In the genomic region with DNA sequence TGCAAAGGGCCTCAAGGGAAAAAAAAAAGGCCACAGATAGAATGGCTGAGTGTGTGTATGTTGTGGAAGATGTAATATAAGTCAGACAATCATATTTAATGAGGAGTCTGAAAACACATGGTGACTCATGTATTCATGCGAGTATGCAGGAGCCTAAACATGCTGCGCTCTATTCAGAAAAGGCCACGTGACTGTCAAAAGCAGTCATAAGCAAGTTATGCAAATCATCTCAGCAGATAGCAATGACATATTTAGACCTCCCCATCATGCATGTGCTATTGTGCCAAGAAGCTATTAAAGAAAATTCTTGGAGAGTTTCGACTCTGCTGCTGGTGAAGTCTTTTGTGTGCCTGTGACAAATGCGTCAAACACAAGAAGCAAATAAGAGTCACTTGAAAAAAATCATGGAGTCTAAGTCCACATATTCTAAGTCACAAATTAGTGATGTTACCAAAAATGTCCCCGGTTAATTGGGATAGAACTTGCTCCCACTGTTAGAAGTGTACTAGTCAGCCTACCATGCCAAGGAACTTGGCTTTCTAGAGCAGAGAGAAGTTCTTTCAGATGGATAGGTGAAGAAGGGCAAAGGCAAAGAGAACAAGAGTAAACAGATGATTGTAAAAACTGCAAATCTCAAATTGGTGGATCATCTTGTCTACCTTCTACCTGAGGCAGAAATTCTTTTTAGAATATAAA, we compare ENCODE assay signal across 13 cellular contexts. TPM values are rescaled to one million over a fixed set of nuclear protein-coding genes. Genes with fewer than 3 reads are reported as not detected.
A peak's percentile ranks its signal among the peaks of the same experiment; 100 is the strongest.
DNase-seq lines count a peak whose midpoint lies in the region; ATAC-seq and TF ChIP-seq lines count a peak whose summit lies in the region.
"Had no signal": no experiment of that assay in that cellular context is flagged by ENCODE, and none has a peak within 500 bp of the region (broad histone marks: within the 10 kb centered on the region; RNA-seq: fewer than 3 reads in every experiment).

No MANE protein-coding gene starts in this region.

- intact Hi-C loops in IMR-90 (cut with micrococcal nuclease) = loop anchor here (5.0 to 10.0 kb wide), 2 partner anchors 101 to 199 kb away; no protein-coding TSS in a partner anchor

- H2BK15ac ChIP-seq in IMR-90 (ENCODE audit: low read depth, low read length) = peak overlapping the region; percentile 56; the same call in 2 of the 3 replicates

- in situ Hi-C loops in IMR-90 (cut with MboI; ENCODE audit: low sequenced_read_pairs) = no loop called here
- in situ Hi-C loops in brain microvascular endothelial cell (cut with HindIII; ENCODE audit: low pct_ligation_motif_present, low sequenced_read_pairs) = no loop called here

- H3K27me3 Mint-ChIP-seq in mesothelial cell of epicardium (ENCODE audit: low read depth) = no peaks in the 10 kb centered on the region
- H3K27me3 Mint-ChIP-seq in activated T-cell treated with anti-CD3 and anti-CD28 coated beads, Interleukin-2, amount 50 U/mL, for 72 hours (ENCODE audit: low read depth) = peaks cover 23% of the 10 kb centered on the region

- POLR2A ChIA-PET in IMR-90 (lab: Charles Lee; ENCODE audit: unreplicated experiment) = no interaction called here

- no peak overlapping the region for H3K27ac Mint-ChIP-seq in mesothelial cell of epicardium
- H3K27ac Mint-ChIP-seq in activated T-cell treated with anti-CD3 and anti-CD28 coated beads, Interleukin-2, amount 50 U/mL, for 72 hours = no peak overlapping the region
- H3K27ac Mint-ChIP-seq: CD8-positive, alpha-beta memory T cell; dendritic cell treated with granulocyte-macrophage colony-stimulating factor and Interleukin-4, amounts not matched to agents 40 ng/mL and 50 ng/mL, for 4 days had no signal

- peak; percentile 87 for ATAC-seq in IMR-90 (ENCODE audit: low read depth)
- no peak for ATAC-seq in activated T-cell treated with anti-CD3 and anti-CD28 coated beads, Interleukin-2, amount 50 U/mL, for 72 hours (replicated peaks in 1 of 2)
- no peak for ATAC-seq in GM21367 (IDR thresholded peaks at IDR 0.05; ENCODE audit: unreplicated experiment)
- ATAC-seq in GM18498 (IDR thresholded peaks at IDR 0.05; ENCODE audit: unreplicated experiment) = no peak
- ATAC-seq: HCT116 had no signal

- no peaks in the 10 kb centered on the region for H3K9me2 ChIP-seq in hepatocyte (replicated peaks; ENCODE audit: insufficient read depth)

- peaks cover 4% of the 10 kb centered on the region for H3K36me3 Mint-ChIP-seq in mesothelial cell of epicardium
- no peaks in the 10 kb centered on the region for H3K36me3 Mint-ChIP-seq in activated T-cell treated with anti-CD3 and anti-CD28 coated beads, Interleukin-2, amount 50 U/mL, for 72 hours (ENCODE audit: insufficient read depth in 2 of 2)
- H3K36me3 Mint-ChIP-seq: CD8-positive, alpha-beta memory T cell had no signal

- H3K9ac ChIP-seq in IMR-90 (ENCODE audit: low read depth, low read length) = no peak overlapping the region

- no TSS peak for BruUV-seq in IMR-90 (replicated peaks; lab: Mats Ljungman, UMichigan)

- TF ChIP-seq POLR2A in IMR-90 (IDR thresholded peaks at IDR 0.05; ENCODE audit: low read depth, low read length) = no peak

- peak overlapping the region; percentile 37; the same call in 1 of the 2 replicates for H3K56ac ChIP-seq in IMR-90 (ENCODE audit: extremely low read depth, insufficient read depth, low read length)

- TF ChIP-seq CTCF in AG10803 (conservative IDR thresholded peaks at IDR 0.05; ENCODE audit: low read length) (no peak), IMR-90 (conservative IDR thresholded peaks at IDR 0.05; ENCODE audit: low read depth, low read length) (no peak), brain microvascular endothelial cell (IDR thresholded peaks at IDR 0.05; ENCODE audit: low read depth, low read length, missing control alignments) (no peak), hepatocyte (IDR thresholded peaks at IDR 0.05; ENCODE audit: poor library complexity) (no peak), mesothelial cell of epicardium (IDR thresholded peaks at IDR 0.05; ENCODE audit: unreplicated experiment) (no peak)

- WGBS in IMR-90 (ENCODE audit: extremely low coverage in 2 of 2, insufficient read length in 1 of 2), 2 experiments = no CpG with 5 or more reads among the region's 6 CpGs
- WGBS in hepatocyte (ENCODE audit: low lambda C conversion rate, missing lambda C conversion rate) = 89% methylated on average over 6 of the region's 6 CpGs

- H3K4me3 ChIP-seq in AG10803 (ENCODE audit: low read length) (no peak overlapping the region), IMR-90 (ENCODE audit: insufficient read depth, low read depth, low read length) (no peak overlapping the region), brain microvascular endothelial cell (ENCODE audit: low read depth, low read length) (no peak overlapping the region), hepatocyte (no peak overlapping the region)
- H3K4me3 ChIP-seq: SK-N-MC had no signal

- peak overlapping the region in 1 of 2 experiments; percentile 73; a peak in 3 of 4 replicates for H4K8ac ChIP-seq in IMR-90 (ENCODE audit: low read depth in 2 of 2, low read length in 2 of 2)

- H3K4me2 ChIP-seq in IMR-90 (ENCODE audit: low read depth, low read length) = peak overlapping the region; percentile 8; the same call in 1 of the 2 replicates
- peak overlapping the region; percentile 55 for H3K4me2 ChIP-seq in hepatocyte

- no peaks in the 10 kb centered on the region for H3K9me3 Mint-ChIP-seq in mesothelial cell of epicardium
- H3K9me3 Mint-ChIP-seq in activated T-cell treated with anti-CD3 and anti-CD28 coated beads, Interleukin-2, amount 50 U/mL, for 72 hours = no peaks in the 10 kb centered on the region
- H3K9me3 Mint-ChIP-seq: dendritic cell treated with granulocyte-macrophage colony-stimulating factor and Interleukin-4, amounts not matched to agents 40 ng/mL and 50 ng/mL, for 4 days had no signal

- H3K14ac ChIP-seq in IMR-90 (replicated peaks; ENCODE audit: low read depth, low read length) = peak overlapping the region; percentile 47; the same call in 1 of the 2 replicates

- no peak overlapping the region for H3K4me3 Mint-ChIP-seq in mesothelial cell of epicardium
- no peak overlapping the region for H3K4me3 Mint-ChIP-seq in activated T-cell treated with anti-CD3 and anti-CD28 coated beads, Interleukin-2, amount 50 U/mL, for 72 hours
- H3K4me3 Mint-ChIP-seq: CD8-positive, alpha-beta memory T cell; dendritic cell treated with granulocyte-macrophage colony-stimulating factor and Interleukin-4, amounts not matched to agents 40 ng/mL and 50 ng/mL, for 4 days had no signal

- H2AFZ ChIP-seq in IMR-90 (replicated peaks; ENCODE audit: low read length, poor library complexity) (no peak overlapping the region), hepatocyte (no peak overlapping the region)

- dilution Hi-C loops in IMR-90 (cut with HindIII; ENCODE audit: low sequenced_read_pairs, unreplicated experiment) = no loop called here

- 0 out of 2 replicates have a peak, but pooled peaks cover 6% of the 10 kb centered on the region for H3K9me1 ChIP-seq in IMR-90 (ENCODE audit: insufficient read depth, low read length)

- H2AK5ac ChIP-seq in IMR-90 (ENCODE audit: low read depth, low read length) = peak overlapping the region; percentile 29; the same call in 1 of the 2 replicates

- H3K9me3 ChIP-seq in IMR-90 (ENCODE audit: control insufficient read depth, insufficient read depth, low read length) (no peaks in the 10 kb centered on the region), hepatocyte (ENCODE audit: low read depth) (no peaks in the 10 kb centered on the region)

- H3K18ac ChIP-seq in IMR-90 (ENCODE audit: low read depth, low read length) = peak overlapping the region; percentile 86

- H3K23ac ChIP-seq in IMR-90 (ENCODE audit: low read depth, low read length) = peak overlapping the region; percentile 49; the same call in 1 of the 2 replicates

- H2BK120ac ChIP-seq in IMR-90 (ENCODE audit: low read depth, low read length) = peak overlapping the region; percentile 83

- H3K4me1 Mint-ChIP-seq in mesothelial cell of epicardium = peaks cover 51% of the 10 kb centered on the region
- H3K4me1 Mint-ChIP-seq in activated T-cell treated with anti-CD3 and anti-CD28 coated beads, Interleukin-2, amount 50 U/mL, for 72 hours (ENCODE audit: low read depth) = no peaks in the 10 kb centered on the region

- 0 out of 2 replicates have a peak, but pooled peaks have one; percentile 6 for TF ChIP-seq RAD21 in IMR-90 (IDR thresholded peaks at IDR 0.05; ENCODE audit: low read length)

- peak overlapping the region; percentile 86 for H2BK5ac ChIP-seq in IMR-90 (ENCODE audit: low read depth, low read length, poor library complexity, severe bottlenecking)

- no peaks in the 10 kb centered on the region for H3K36me3 ChIP-seq in IMR-90 (ENCODE audit: control insufficient read depth, insufficient read depth, low read length)
- H3K36me3 ChIP-seq in brain microvascular endothelial cell (replicated peaks) = no peaks in the 10 kb centered on the region
- no peaks in the 10 kb centered on the region for H3K36me3 ChIP-seq in hepatocyte (replicated peaks; ENCODE audit: insufficient read depth, low read depth)

- H2BK20ac ChIP-seq in IMR-90 (ENCODE audit: low read depth, low read length) = peak overlapping the region; percentile 68; the same call in 1 of the 2 replicates

- peak overlapping the region; percentile 46; the same call in 1 of the 2 replicates for H4K5ac ChIP-seq in IMR-90 (ENCODE audit: low read depth, low read length)

- H3K4me1 ChIP-seq in IMR-90 (ENCODE audit: control insufficient read depth, insufficient read depth, low read length) (peaks cover 16% of the 10 kb centered on the region), hepatocyte (ENCODE audit: insufficient read depth) (peaks cover 29% of the 10 kb centered on the region)

- H4K20me1 ChIP-seq in IMR-90 (ENCODE audit: insufficient read depth, low read length) (no peaks in the 10 kb centered on the region), hepatocyte (ENCODE audit: insufficient read depth, poor library complexity, severe bottlenecking) (no peaks in the 10 kb centered on the region)

- no peak overlapping the region for H2AK9ac ChIP-seq in IMR-90 (replicated peaks; ENCODE audit: low read depth, low read length, poor library complexity)

- no peaks in the 10 kb centered on the region for H3K27me3 ChIP-seq in IMR-90 (ENCODE audit: control insufficient read depth, insufficient read depth, low read length)
- H3K27me3 ChIP-seq in brain microvascular endothelial cell (replicated peaks) = no peaks in the 10 kb centered on the region
- H3K27me3 ChIP-seq in hepatocyte = no peaks in the 10 kb centered on the region

- peak overlapping the region; percentile 74 for H3K4ac ChIP-seq in IMR-90 (ENCODE audit: low read depth, low read length)

- no peak overlapping the region for H4K91ac ChIP-seq in IMR-90 (ENCODE audit: insufficient read depth, low read depth, low read length)

- DNase-seq in AG10803 (ENCODE audit: low read depth) (peak; percentile 94), IMR-90 (peak; percentile 99), brain microvascular endothelial cell (peak; percentile 92), hepatocyte (ENCODE audit: low spot score) (no peak), mesothelial cell of epicardium (ENCODE audit: low spot score in 2 of 2, unreplicated experiment in 2 of 2) (no peak)
- DNase-seq in activated T-cell treated with anti-CD3 and anti-CD28 coated beads, Interleukin-2, amount 50 U/mL, for 72 hours = no peak
- DNase-seq: CD8-positive, alpha-beta memory T cell; NCI-H774 had no signal

- H3K79me1 ChIP-seq in IMR-90 (ENCODE audit: low read depth in 1 of 2, low read length in 2 of 2) = no peaks in the 10 kb centered on the region

- peak overlapping the region; percentile 50; the same call in 1 of the 2 replicates for H3K27ac ChIP-seq in IMR-90 (ENCODE audit: insufficient read depth, low read length)
- H3K27ac ChIP-seq in brain microvascular endothelial cell = no peak overlapping the region
- H3K27ac ChIP-seq in hepatocyte = no peak overlapping the region
- H3K27ac ChIP-seq: SK-N-MC had no signal

- peaks cover 66% of the 10 kb centered on the region for H3K79me2 ChIP-seq in hepatocyte

- CTCF ChIA-PET in IMR-90 (lab: Yijun Ruan, JAX) = interaction anchor here (0.7 kb wide), 1 partner anchor 31 kb away, joined by 3 read pairs; no protein-coding TSS in a partner anchor

RNA-seq across cellular contexts. Expression of a gene that starts 5.0 kb away (rescaled TPM):
- total RNA-seq in IMR-90 (2012; rRNA removed) (0.28 and 0.36 TPM in 2 replicates), hepatocyte (16.7 and 20.8 TPM in 2 replicates), mesothelial cell of epicardium (12.7 to 14.0 TPM (median 13.0 TPM) in 3 replicates)
- polyA plus RNA-seq in IMR-90 (2012; rRNA removed) (0.15 and 0.19 TPM in 2 replicates), hepatocyte (7.3 and 8.4 TPM in 2 replicates)
- 0.08 and 0.14 TPM in 2 replicates for polyA plus RNA-seq in IMR-90 (2012; cell fraction: cytosol; rRNA removed)
- 0.48 and 1.6 TPM in 2 replicates for polyA plus RNA-seq in IMR-90 (2012; cell fraction: nucleus; rRNA removed; ENCODE audit: low replicate concordance)
- under 1 TPM in 1 of 2 donors, not detected in 1; 0.46 TPM for total RNA-seq in activated T-cell treated with anti-CD3 and anti-CD28 coated beads, Interleukin-2, amount 50 U/mL, for 72 hours
- total RNA-seq: CD8-positive, alpha-beta memory T cell had no signal

Comparison
In these comparisons a context has a peak if more than half of its experiments do, and no peak if none do; other contexts are left out.
1. DNase-seq: peak in AG10803 (single experiment), IMR-90 (single experiment) and brain microvascular endothelial cell (single experiment); none in hepatocyte (single experiment), mesothelial cell of epicardium (0 of 2) and activated T-cell treated with anti-CD3 and anti-CD28 coated beads, Interleukin-2, amount 50 U/mL, for 72 hours (0 of 2).